ENCODE assay signal across 8 cellular contexts in genomic region chr12:96427269-96427729, GRCh38. TPM values are rescaled to one million over a fixed set of nuclear protein-coding genes. Genes with fewer than 3 reads are reported as not detected.
A peak's percentile ranks its signal among the peaks of the same experiment; 100 is the strongest.
DNase-seq lines count a peak whose midpoint lies in the region; ATAC-seq and TF ChIP-seq lines count a peak whose summit lies in the region.

No MANE protein-coding gene starts in this region.

- POLR2A ChIA-PET in naive thymus-derived CD8-positive, alpha-beta T cell (lab: Charles Lee): no interaction called here
- POLR2A ChIA-PET in CD4-positive, alpha-beta T cell (lab: Charles Lee): interaction anchor here (1.0 kb wide), 1 partner anchor 26 kb away, joined by 3 read pairs; no protein-coding TSS in a partner anchor

- intact Hi-C loops in CD4-positive, alpha-beta T cell (cut with DNase I, micrococcal nuclease): no loop called here

- ATAC-seq in naive thymus-derived CD8-positive, alpha-beta T cell: no peak
- ATAC-seq in HG03432 (IDR thresholded peaks at IDR 0.05; ENCODE audit: unreplicated experiment): no peak
- no peak for ATAC-seq in CD4-positive, alpha-beta T cell (ENCODE audit: poor library complexity)
- ATAC-seq in GM21381 (IDR thresholded peaks at IDR 0.05; ENCODE audit: unreplicated experiment): no peak

- CTCF ChIA-PET in CD4-positive, alpha-beta T cell (lab: Charles Lee): no interaction called here

- no peaks in the 10 kb centered on the region for H3K9me3 ChIP-seq in SK-N-MC (ENCODE audit: low read depth, low read length)
- H3K9me3 ChIP-seq in CD4-positive, alpha-beta T cell (ENCODE audit: control insufficient read depth, low read length): no peaks in the 10 kb centered on the region

- no peaks in the 10 kb centered on the region for H3K36me3 ChIP-seq in SK-N-MC (ENCODE audit: insufficient read depth, low read length)

- TF ChIP-seq CTCF in CD4-positive, alpha-beta T cell (IDR thresholded peaks at IDR 0.05): no peak

- H3K4me1 Mint-ChIP-seq in naive thymus-derived CD8-positive, alpha-beta T cell: peaks cover 8 to 31% (median 15%) of the 10 kb centered on the region in 4 donors
- peaks cover 9% of the 10 kb centered on the region for H3K4me1 Mint-ChIP-seq in CD4-positive, alpha-beta T cell (ENCODE audit: low read depth)

- H3K27ac ChIP-seq in SK-N-MC: peak overlapping the region; percentile 60; the same call in 1 of the 2 replicates
- H3K27ac ChIP-seq in CD4-positive, alpha-beta T cell (ENCODE audit: low read depth, low read length): no peak overlapping the region

- peak; percentile 96 for DNase-seq in H4 (ENCODE audit: low spot score)
- no peak for DNase-seq in SK-N-MC (ENCODE audit: low read depth, low spot score)
- DNase-seq in epidermal melanocyte (ENCODE audit: insufficient read length, low spot score): peak; percentile 31
- no peak for DNase-seq in naive thymus-derived CD8-positive, alpha-beta T cell
- DNase-seq in CD4-positive, alpha-beta T cell: no peak
- no peak for DNase-seq in NOMO-1 treated with dmso at 0.1 percent for 144 hours (lab: John Stamatoyannopoulos, UW; ENCODE audit: unreplicated experiment)

- H3K9me3 Mint-ChIP-seq in naive thymus-derived CD8-positive, alpha-beta T cell: no peaks in the 10 kb centered on the region
- no peaks in the 10 kb centered on the region for H3K9me3 Mint-ChIP-seq in CD4-positive, alpha-beta T cell

- H3K4me3 Mint-ChIP-seq in naive thymus-derived CD8-positive, alpha-beta T cell: no peak overlapping the region
- no peak overlapping the region for H3K4me3 Mint-ChIP-seq in CD4-positive, alpha-beta T cell

- H3K27me3 Mint-ChIP-seq in naive thymus-derived CD8-positive, alpha-beta T cell: no peaks in the 10 kb centered on the region
- no peaks in the 10 kb centered on the region for H3K27me3 Mint-ChIP-seq in CD4-positive, alpha-beta T cell

- no peaks in the 10 kb centered on the region for H3K36me3 Mint-ChIP-seq in naive thymus-derived CD8-positive, alpha-beta T cell
- H3K36me3 Mint-ChIP-seq in CD4-positive, alpha-beta T cell (ENCODE audit: low read depth): no peaks in the 10 kb centered on the region

- H3K4me3 ChIP-seq in SK-N-MC: no peak overlapping the region

- peak overlapping the region; percentile 17 for H3K9ac ChIP-seq in SK-N-MC (ENCODE audit: insufficient read length)

- H3K27ac Mint-ChIP-seq in naive thymus-derived CD8-positive, alpha-beta T cell: peak overlapping the region in 7 of 10 donors; percentile 4 to 89 (median 44)
- no peak overlapping the region for H3K27ac Mint-ChIP-seq in CD4-positive, alpha-beta T cell

- H3K27me3 ChIP-seq in CD4-positive, alpha-beta T cell (ENCODE audit: control insufficient read depth, insufficient read depth, low read length): no peaks in the 10 kb centered on the region

RNA-seq across cellular contexts. Expression of gene CDK17, which starts 27.1 kb away (rescaled TPM):
- total RNA-seq in H4 (2014; rRNA removed; shearing (Covaris generic)): 25.4 and 26.9 TPM in 2 replicates
- total RNA-seq in naive thymus-derived CD8-positive, alpha-beta T cell: 10 to 100 TPM; 73.2 to 75.6 TPM
- polyA plus RNA-seq in naive thymus-derived CD8-positive, alpha-beta T cell: 10 to 100 TPM; 22.1 to 32.2 (median 26.6) TPM
- total RNA-seq in CD4-positive, alpha-beta T cell: 100 to 1,000 TPM; 112 to 113 TPM

Comparison
In these comparisons a context has a peak if more than half of its experiments do, and no peak if none do; other contexts are left out.
1. DNase-seq: peak in H4 (single experiment) and epidermal melanocyte (single experiment); none in SK-N-MC (single experiment), naive thymus-derived CD8-positive, alpha-beta T cell (0 of 10), CD4-positive, alpha-beta T cell (0 of 10) and NOMO-1 treated with dmso at 0.1 percent for 144 hours (single experiment).